13 cellular contexts compared by ENCODE assay signal in genomic region chr2:232309592-232309991, GRCh38.
A peak's percentile ranks its signal among the peaks of the same experiment; 100 is the strongest.
DNase-seq lines count a peak whose midpoint lies in the region; ATAC-seq and TF ChIP-seq lines count a peak whose summit lies in the region.
"Had no signal": no experiment of that assay in that cellular context is flagged by ENCODE, and none has a peak within 500 bp of the region (broad histone marks: within the 10 kb centered on the region; RNA-seq: fewer than 3 reads in every experiment).

No MANE protein-coding gene starts in this region.

- H3K4me2 ChIP-seq in Loucy (ENCODE audit: low read depth, low read length, poor library complexity, severe bottlenecking) (peak overlapping the region; percentile 70), parathyroid adenoma (ENCODE audit: low read length) (peak overlapping the region; percentile 26)

- TF ChIP-seq CTCF in Loucy (conservative IDR thresholded peaks at IDR 0.05; ENCODE audit: low read length) = no peak
- no peak for TF ChIP-seq CTCF in parathyroid adenoma (IDR thresholded peaks at IDR 0.05)
- no peak for TF ChIP-seq CTCF in esophagus muscularis mucosa (IDR thresholded peaks at IDR 0.05)

- H3K4me1 ChIP-seq in Loucy (ENCODE audit: insufficient read depth, low read length, poor library complexity, severe bottlenecking) (peaks cover 35% of the 10 kb centered on the region), parathyroid adenoma (peaks cover 28% of the 10 kb centered on the region), esophagus muscularis mucosa (peaks cover 0 to 5% (median 0%) of the 10 kb centered on the region in 4 donors)

- no peaks in the 10 kb centered on the region for H3K27me3 Mint-ChIP-seq in activated T-cell treated with anti-CD3 and anti-CD28 coated beads, Interleukin-2, amount 50 U/mL, for 24 hours
- H3K27me3 Mint-ChIP-seq in activated naive CD8-positive, alpha-beta T cell treated with anti-CD3 and anti-CD28 coated beads, Interleukin-2, amount 50 U/mL, for 24 hours = no peaks in the 10 kb centered on the region

- peaks cover 13% of the 10 kb centered on the region for H3K9me3 Mint-ChIP-seq in activated T-cell treated with anti-CD3 and anti-CD28 coated beads, Interleukin-2, amount 50 U/mL, for 24 hours
- H3K9me3 Mint-ChIP-seq in activated naive CD8-positive, alpha-beta T cell treated with anti-CD3 and anti-CD28 coated beads, Interleukin-2, amount 50 U/mL, for 24 hours = peaks cover 27% of the 10 kb centered on the region

- peaks cover 68% of the 10 kb centered on the region for H3K4me1 Mint-ChIP-seq in activated T-cell treated with anti-CD3 and anti-CD28 coated beads, Interleukin-2, amount 50 U/mL, for 24 hours (ENCODE audit: low read depth)
- peaks cover 59% of the 10 kb centered on the region for H3K4me1 Mint-ChIP-seq in activated naive CD8-positive, alpha-beta T cell treated with anti-CD3 and anti-CD28 coated beads, Interleukin-2, amount 50 U/mL, for 24 hours

- H3K36me3 ChIP-seq in Loucy (ENCODE audit: insufficient read depth, low read length) (peaks cover 10% of the 10 kb centered on the region; the same call in 1 of the 2 replicates), parathyroid adenoma (ENCODE audit: control insufficient read depth, insufficient read depth, low read length) (no peaks in the 10 kb centered on the region), esophagus muscularis mucosa (peaks cover 0 to 10% (median 5%) of the 10 kb centered on the region in 4 donors)

- WGBS in esophagus muscularis mucosa = 95% methylated on average over 4 of the region's 4 CpGs

- peak overlapping the region; percentile 70 for H3K27ac ChIP-seq in parathyroid adenoma
- H3K27ac ChIP-seq in esophagus muscularis mucosa (replicated peaks in 1 of 4) = no peak overlapping the region

- H3K9ac ChIP-seq in Loucy (ENCODE audit: low read depth, low read length, poor library complexity, severe bottlenecking) = peak overlapping the region; percentile 54
- H3K9ac ChIP-seq in parathyroid adenoma = no peak overlapping the region

- ATAC-seq in activated naive CD8-positive, alpha-beta T cell treated with anti-CD3 and anti-CD28 coated beads, Interleukin-2, amount 50 U/mL, for 24 hours = peak; percentile 54
- ATAC-seq in HG02763 (IDR thresholded peaks at IDR 0.05; ENCODE audit: unreplicated experiment) (no peak), GM19452 (IDR thresholded peaks at IDR 0.05; ENCODE audit: unreplicated experiment) (no peak)

- no peak overlapping the region for H2AFZ ChIP-seq in Loucy (ENCODE audit: low read length)
- no peak overlapping the region for H2AFZ ChIP-seq in parathyroid adenoma

- no peaks in the 10 kb centered on the region for H4K20me1 ChIP-seq in Loucy (ENCODE audit: insufficient read depth, low read length, poor library complexity, severe bottlenecking)

- no peak for TF ChIP-seq POLR2A in esophagus muscularis mucosa (IDR thresholded peaks at IDR 0.05; ENCODE audit: low read depth)

- H3K79me2 ChIP-seq in Loucy (ENCODE audit: insufficient read depth, low read length) (no peaks in the 10 kb centered on the region), parathyroid adenoma (no peaks in the 10 kb centered on the region)

- peaks cover 37% of the 10 kb centered on the region for H3K36me3 Mint-ChIP-seq in activated T-cell treated with anti-CD3 and anti-CD28 coated beads, Interleukin-2, amount 50 U/mL, for 24 hours (ENCODE audit: low read depth)
- H3K36me3 Mint-ChIP-seq in activated naive CD8-positive, alpha-beta T cell treated with anti-CD3 and anti-CD28 coated beads, Interleukin-2, amount 50 U/mL, for 24 hours (ENCODE audit: low read depth) = peaks cover 34% of the 10 kb centered on the region

- H3K4me3 ChIP-seq in Loucy (ENCODE audit: low read length, poor library complexity, severe bottlenecking) = peak overlapping the region; percentile 49
- no peak overlapping the region for H3K4me3 ChIP-seq in parathyroid adenoma (ENCODE audit: low read depth, low read length)
- no peak overlapping the region for H3K4me3 ChIP-seq in esophagus muscularis mucosa

- H3K27me3 ChIP-seq in Loucy (ENCODE audit: insufficient read depth, low read length, poor library complexity, severe bottlenecking) = no peaks in the 10 kb centered on the region
- no peaks in the 10 kb centered on the region for H3K27me3 ChIP-seq in parathyroid adenoma (ENCODE audit: control insufficient read depth, insufficient read depth, low read length)
- H3K27me3 ChIP-seq in esophagus muscularis mucosa = no peaks in the 10 kb centered on the region

- intact Hi-C loops in esophagus muscularis mucosa (cut with DNase I) = no loop called here

- peak overlapping the region; percentile 77 for H3K27ac Mint-ChIP-seq in activated T-cell treated with anti-CD3 and anti-CD28 coated beads, Interleukin-2, amount 50 U/mL, for 24 hours
- H3K27ac Mint-ChIP-seq in activated naive CD8-positive, alpha-beta T cell treated with anti-CD3 and anti-CD28 coated beads, Interleukin-2, amount 50 U/mL, for 24 hours = peak overlapping the region; percentile 61

- no peak for DNase-seq in activated T-cell treated with anti-CD3 and anti-CD28 coated beads, Interleukin-2, amount 50 U/mL, for 24 hours
- no peak for DNase-seq in activated T-cell treated with anti-CD3 and anti-CD28 coated beads, Interleukin-2, amount 50 U/mL, for 1 hour
- no peak for DNase-seq in activated naive CD8-positive, alpha-beta T cell treated with anti-CD3 and anti-CD28 coated beads, Interleukin-2, amount 50 U/mL, for 24 hours
- no peak for DNase-seq in esophagus muscularis mucosa (ENCODE audit: extremely low spot score)
- DNase-seq: aorta, HCEC 1CT, NCI-H2029, NCI-H748 treated with DMSO at 0.1 percent for 48 hours, T1000 had no signal

- no peaks in the 10 kb centered on the region for H3K9me2 ChIP-seq in Loucy (replicated peaks; ENCODE audit: low read depth, low read length)

- peaks cover 19% of the 10 kb centered on the region for H3K9me3 ChIP-seq in Loucy (ENCODE audit: insufficient read depth, low read depth, low read length)
- no peaks in the 10 kb centered on the region for H3K9me3 ChIP-seq in parathyroid adenoma (ENCODE audit: control insufficient read depth, low read length)
- H3K9me3 ChIP-seq in esophagus muscularis mucosa = peaks cover 0 to 8% (median 0%) of the 10 kb centered on the region in 4 donors

- H3F3A ChIP-seq in Loucy (ENCODE audit: low read depth) = peaks cover 2% of the 10 kb centered on the region; the same call in 1 of the 2 replicates

- TF ChIP-seq EP300 in esophagus muscularis mucosa (IDR thresholded peaks at IDR 0.05) = no peak

- peak overlapping the region; percentile 1 for H3K4me3 Mint-ChIP-seq in activated T-cell treated with anti-CD3 and anti-CD28 coated beads, Interleukin-2, amount 50 U/mL, for 24 hours
- no peak overlapping the region for H3K4me3 Mint-ChIP-seq in activated naive CD8-positive, alpha-beta T cell treated with anti-CD3 and anti-CD28 coated beads, Interleukin-2, amount 50 U/mL, for 24 hours
